9 cellular contexts compared by ENCODE assay signal in the genomic region with DNA sequence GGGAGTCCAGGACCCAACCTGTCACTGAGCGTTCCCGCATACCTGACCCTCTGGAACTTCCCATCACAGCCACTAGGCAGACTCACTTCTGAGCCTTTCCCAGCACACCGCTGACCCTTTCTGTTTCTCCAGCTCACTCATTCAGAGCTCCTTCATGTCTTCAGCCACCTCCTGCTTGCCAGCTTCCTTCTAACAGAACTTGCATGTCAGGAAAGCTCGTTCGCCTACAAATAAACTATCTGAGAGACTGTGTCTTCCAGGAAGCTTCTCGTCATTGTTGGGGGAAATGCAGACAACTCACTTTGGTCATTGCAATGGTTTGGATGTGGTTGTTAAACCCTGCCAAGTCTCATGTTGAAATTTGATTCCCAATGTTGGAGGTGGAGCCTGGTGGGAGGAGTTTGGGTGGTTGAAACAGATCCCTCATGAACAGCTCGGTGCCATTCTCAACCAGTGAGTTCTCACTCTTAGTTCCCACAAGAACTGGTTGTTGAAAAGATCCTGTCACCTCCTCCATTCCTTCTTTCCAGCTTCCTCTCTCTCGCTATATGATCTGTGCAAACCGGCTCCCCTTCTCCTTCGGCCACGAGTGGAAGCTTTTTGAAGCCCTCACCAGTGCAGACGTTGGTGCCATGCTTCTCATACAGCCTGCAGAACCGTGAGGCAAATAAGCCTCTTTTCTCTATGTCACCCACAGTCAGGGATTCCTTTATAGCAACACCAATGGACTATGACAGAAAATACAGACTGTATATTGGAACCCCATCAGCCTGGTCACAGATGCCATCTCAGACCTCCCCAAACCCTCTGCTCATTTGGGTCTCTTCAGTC. TPM values are rescaled to one million over a fixed set of nuclear protein-coding genes. Genes with fewer than 3 reads are reported as not detected.
A peak's percentile ranks its signal among the peaks of the same experiment; 100 is the strongest.
DNase-seq lines count a peak whose midpoint lies in the region; ATAC-seq, FAIRE-seq and TF ChIP-seq lines count a peak whose summit lies in the region.
"Had no signal": no experiment of that assay in that cellular context is flagged by ENCODE, and none has a peak within 500 bp of the region (broad histone marks: within the 10 kb centered on the region; RNA-seq: fewer than 3 reads in every experiment).

No MANE protein-coding gene starts in this region.

- no peak for TF ChIP-seq POLR2A in H54 (IDR thresholded peaks at IDR 0.05; ENCODE audit: low read depth, low read length)

- peaks cover 58% of the 10 kb centered on the region for H3K27me3 ChIP-seq in WERI-Rb-1 (ENCODE audit: insufficient read depth, low read depth, severe bottlenecking)

- H3K9me3 ChIP-seq in WERI-Rb-1 (ENCODE audit: severe bottlenecking): no peaks in the 10 kb centered on the region

- POLR2A ChIA-PET in activated CD8-positive, alpha-beta T cell treated with anti-CD3 and anti-CD28 coated beads, Interleukin-2, amount 10 ng/mL, durations not matched to agents 7 days and 5 days (lab: Charles Lee): no interaction called here

- no peak overlapping the region for H3K4me3 Mint-ChIP-seq in activated naive CD8-positive, alpha-beta T cell treated with anti-CD3 and anti-CD28 coated beads for 36 hours
- H3K4me3 Mint-ChIP-seq in activated CD8-positive, alpha-beta T cell treated with anti-CD3 and anti-CD28 coated beads, Interleukin-2, amount 10 ng/mL, durations not matched to agents 7 days and 5 days: no peak overlapping the region

- CTCF ChIA-PET in activated CD8-positive, alpha-beta T cell treated with anti-CD3 and anti-CD28 coated beads, Interleukin-2, amount 10 ng/mL, durations not matched to agents 7 days and 5 days (lab: Charles Lee): interaction anchor here (1.0 to 1.3 kb wide), 3 partner anchors 74 to 105 kb away, joined by 3 read pairs; no protein-coding TSS in a partner anchor

- ATAC-seq in left ventricle myocardium superior (peak; percentile 84), GM18498 (IDR thresholded peaks at IDR 0.05; ENCODE audit: unreplicated experiment) (no peak), GM19324 (IDR thresholded peaks at IDR 0.05; ENCODE audit: low FRiP score, unreplicated experiment) (no peak)
- ATAC-seq in activated CD8-positive, alpha-beta T cell treated with anti-CD3 and anti-CD28 coated beads, Interleukin-2, amount 10 ng/mL, durations not matched to agents 7 days and 5 days: no peak

- no peak overlapping the region for H3K27ac ChIP-seq in WERI-Rb-1

- no peaks in the 10 kb centered on the region for H3K9me3 Mint-ChIP-seq in activated naive CD8-positive, alpha-beta T cell treated with anti-CD3 and anti-CD28 coated beads for 36 hours
- H3K9me3 Mint-ChIP-seq in activated CD8-positive, alpha-beta T cell treated with anti-CD3 and anti-CD28 coated beads, Interleukin-2, amount 10 ng/mL, durations not matched to agents 7 days and 5 days (ENCODE audit: insufficient read depth): no peaks in the 10 kb centered on the region

- H3K36me3 ChIP-seq in WERI-Rb-1: no peaks in the 10 kb centered on the region

- TF ChIP-seq CTCF in WERI-Rb-1 (IDR thresholded peaks at IDR 0.05; ENCODE audit: low read depth, low read length): peak; percentile 39; the same call in 1 of the 2 replicates

- peaks cover 13% of the 10 kb centered on the region for H3K4me1 Mint-ChIP-seq in activated naive CD8-positive, alpha-beta T cell treated with anti-CD3 and anti-CD28 coated beads for 36 hours
- peaks cover 11% of the 10 kb centered on the region for H3K4me1 Mint-ChIP-seq in activated CD8-positive, alpha-beta T cell treated with anti-CD3 and anti-CD28 coated beads, Interleukin-2, amount 10 ng/mL, durations not matched to agents 7 days and 5 days (ENCODE audit: low read depth)

- DNase-seq in H54 (ENCODE audit: insufficient read length, low spot score) (no peak), WERI-Rb-1 (no peak), left ventricle myocardium superior (no peak), skeletal muscle cell (ENCODE audit: low read depth) (peak; percentile 49)
- no peak for DNase-seq in activated naive CD8-positive, alpha-beta T cell treated with anti-CD3 and anti-CD28 coated beads for 36 hours
- no peak for DNase-seq in activated CD8-positive, alpha-beta T cell treated with anti-CD3 and anti-CD28 coated beads, Interleukin-2, amount 10 ng/mL, durations not matched to agents 7 days and 5 days

- H3K27ac Mint-ChIP-seq in activated naive CD8-positive, alpha-beta T cell treated with anti-CD3 and anti-CD28 coated beads for 36 hours: no peak overlapping the region
- no peak overlapping the region for H3K27ac Mint-ChIP-seq in activated CD8-positive, alpha-beta T cell treated with anti-CD3 and anti-CD28 coated beads, Interleukin-2, amount 10 ng/mL, durations not matched to agents 7 days and 5 days

- H3K4me3 ChIP-seq in WERI-Rb-1 (ENCODE audit: low read depth, low read length): no peak overlapping the region
- H3K4me3 ChIP-seq in skeletal muscle cell (ENCODE audit: low read depth, low read length): peak overlapping the region; percentile 11

- peaks cover 41% of the 10 kb centered on the region for H3K27me3 Mint-ChIP-seq in activated naive CD8-positive, alpha-beta T cell treated with anti-CD3 and anti-CD28 coated beads for 36 hours
- peaks cover 41% of the 10 kb centered on the region for H3K27me3 Mint-ChIP-seq in activated CD8-positive, alpha-beta T cell treated with anti-CD3 and anti-CD28 coated beads, Interleukin-2, amount 10 ng/mL, durations not matched to agents 7 days and 5 days (ENCODE audit: low read depth)

- intact Hi-C loops in left ventricle myocardium superior (cut with micrococcal nuclease): no loop called here

- peak; percentile 89 for FAIRE-seq in H54 (lab: Jason Lieb, UNC)
- FAIRE-seq: TTC549 had no signal

- H3K36me3 Mint-ChIP-seq in activated naive CD8-positive, alpha-beta T cell treated with anti-CD3 and anti-CD28 coated beads for 36 hours: no peaks in the 10 kb centered on the region
- H3K36me3 Mint-ChIP-seq in activated CD8-positive, alpha-beta T cell treated with anti-CD3 and anti-CD28 coated beads, Interleukin-2, amount 10 ng/mL, durations not matched to agents 7 days and 5 days (ENCODE audit: low read depth): no peaks in the 10 kb centered on the region

RNA-seq across cellular contexts. Expression of a gene that starts 1.4 kb away (rescaled TPM):
- total RNA-seq in left ventricle myocardium superior: not detected
- not detected for total RNA-seq in activated naive CD8-positive, alpha-beta T cell treated with anti-CD3 and anti-CD28 coated beads for 36 hours
- not detected for total RNA-seq in activated CD8-positive, alpha-beta T cell treated with anti-CD3 and anti-CD28 coated beads, Interleukin-2, amount 10 ng/mL, durations not matched to agents 7 days and 5 days

RNA-seq across cellular contexts. Expression of a gene that starts 28.1 kb away (rescaled TPM):
- 0.22 TPM for total RNA-seq in left ventricle myocardium superior
- total RNA-seq in activated naive CD8-positive, alpha-beta T cell treated with anti-CD3 and anti-CD28 coated beads for 36 hours: not detected
- not detected for total RNA-seq in activated CD8-positive, alpha-beta T cell treated with anti-CD3 and anti-CD28 coated beads, Interleukin-2, amount 10 ng/mL, durations not matched to agents 7 days and 5 days

RNA-seq across cellular contexts. Expression of a gene that starts 41.4 kb away (rescaled TPM):
- not detected for total RNA-seq in left ventricle myocardium superior
- not detected for total RNA-seq in activated naive CD8-positive, alpha-beta T cell treated with anti-CD3 and anti-CD28 coated beads for 36 hours
- total RNA-seq in activated CD8-positive, alpha-beta T cell treated with anti-CD3 and anti-CD28 coated beads, Interleukin-2, amount 10 ng/mL, durations not matched to agents 7 days and 5 days: not detected

RNA-seq across cellular contexts. Expression of a gene that starts 50.2 kb away (rescaled TPM):
- total RNA-seq in left ventricle myocardium superior: not detected
- not detected for total RNA-seq in activated naive CD8-positive, alpha-beta T cell treated with anti-CD3 and anti-CD28 coated beads for 36 hours
- not detected for total RNA-seq in activated CD8-positive, alpha-beta T cell treated with anti-CD3 and anti-CD28 coated beads, Interleukin-2, amount 10 ng/mL, durations not matched to agents 7 days and 5 days
